17 cellular contexts compared by ENCODE assay signal in genomic region chr1:204401747-204402146, GRCh38. TPM values are rescaled to one million over a fixed set of nuclear protein-coding genes. Genes with fewer than 3 reads are reported as not detected.
DNase-seq lines count a peak whose midpoint lies in the region; ATAC-seq and TF ChIP-seq lines count a peak whose summit lies in the region.
"Had no signal": no experiment of that assay in that cellular context is flagged by ENCODE, and none has a peak within 500 bp of the region (broad histone marks: within the 10 kb centered on the region; RNA-seq: fewer than 3 reads in every experiment).

No MANE protein-coding gene starts in this region.

- H3K9ac ChIP-seq in endodermal cell (ENCODE audit: extremely low read depth, low read length, poor library complexity, severe bottlenecking) = no peak overlapping the region

- H3K4me3 Mint-ChIP-seq in activated naive CD4-positive, alpha-beta T cell treated with anti-CD3 and anti-CD28 coated beads, Interleukin-2, amount 50 U/mL, for 24 hours = no peak overlapping the region
- no peak overlapping the region for H3K4me3 Mint-ChIP-seq in activated naive CD4-positive, alpha-beta T cell treated with anti-CD3 and anti-CD28 coated beads, Interleukin-2, amount 10 ng/mL, durations not matched to agents 7 days and 5 days
- H3K4me3 Mint-ChIP-seq in CD8-positive, alpha-beta T cell = no peak overlapping the region
- H3K4me3 Mint-ChIP-seq in endodermal cell = no peak overlapping the region
- no peak overlapping the region for H3K4me3 Mint-ChIP-seq in stimulated activated effector memory CD8-positive, alpha-beta T cell treated with anti-CD3 and anti-CD28 coated beads, Interleukin-12 subunit alpha, Interleukin-12 subunit beta, amount 100 ng/mL, for 72 hours
- H3K4me3 Mint-ChIP-seq: HFFc6 had no signal

- no peak for ATAC-seq in CD8-positive, alpha-beta T cell
- ATAC-seq in stimulated activated effector memory CD8-positive, alpha-beta T cell treated with anti-CD3 and anti-CD28 coated beads, Interleukin-12 subunit alpha, Interleukin-12 subunit beta, amount 100 ng/mL, for 72 hours = no peak

- peak overlapping the region; percentile 51 for H3K27ac Mint-ChIP-seq in activated naive CD4-positive, alpha-beta T cell treated with anti-CD3 and anti-CD28 coated beads, Interleukin-2, amount 50 U/mL, for 24 hours
- no peak overlapping the region for H3K27ac Mint-ChIP-seq in activated naive CD4-positive, alpha-beta T cell treated with anti-CD3 and anti-CD28 coated beads, Interleukin-2, amount 10 ng/mL, durations not matched to agents 7 days and 5 days
- H3K27ac Mint-ChIP-seq in CD8-positive, alpha-beta T cell = peak overlapping the region; percentile 49
- no peak overlapping the region for H3K27ac Mint-ChIP-seq in endodermal cell
- peak overlapping the region; percentile 70 for H3K27ac Mint-ChIP-seq in stimulated activated effector memory CD8-positive, alpha-beta T cell treated with anti-CD3 and anti-CD28 coated beads, Interleukin-12 subunit alpha, Interleukin-12 subunit beta, amount 100 ng/mL, for 72 hours
- H3K27ac Mint-ChIP-seq: HFFc6 had no signal

- H3K27me3 ChIP-seq in CD8-positive, alpha-beta T cell (ENCODE audit: insufficient read depth, low read length) = no peaks in the 10 kb centered on the region
- H3K27me3 ChIP-seq in endodermal cell (ENCODE audit: control insufficient read depth, insufficient read depth, low read length, poor library complexity, severe bottlenecking) = no peaks in the 10 kb centered on the region

- TF ChIP-seq CTCF in CD8-positive, alpha-beta T cell (IDR thresholded peaks at IDR 0.05) = no peak
- no peak for TF ChIP-seq CTCF in endodermal cell (conservative IDR thresholded peaks at IDR 0.05)

- H3K4me1 Mint-ChIP-seq in activated naive CD4-positive, alpha-beta T cell treated with anti-CD3 and anti-CD28 coated beads, Interleukin-2, amount 50 U/mL, for 24 hours = peaks cover 26% of the 10 kb centered on the region
- peaks cover 23% of the 10 kb centered on the region for H3K4me1 Mint-ChIP-seq in activated naive CD4-positive, alpha-beta T cell treated with anti-CD3 and anti-CD28 coated beads, Interleukin-2, amount 10 ng/mL, durations not matched to agents 7 days and 5 days
- H3K4me1 Mint-ChIP-seq in CD8-positive, alpha-beta T cell (ENCODE audit: low read depth) = peaks cover 36% of the 10 kb centered on the region
- peaks cover 4% of the 10 kb centered on the region for H3K4me1 Mint-ChIP-seq in endodermal cell
- peaks cover 22% of the 10 kb centered on the region for H3K4me1 Mint-ChIP-seq in stimulated activated effector memory CD8-positive, alpha-beta T cell treated with anti-CD3 and anti-CD28 coated beads, Interleukin-12 subunit alpha, Interleukin-12 subunit beta, amount 100 ng/mL, for 72 hours

- no peaks in the 10 kb centered on the region for H3K9me3 Mint-ChIP-seq in activated naive CD4-positive, alpha-beta T cell treated with anti-CD3 and anti-CD28 coated beads, Interleukin-2, amount 50 U/mL, for 24 hours
- H3K9me3 Mint-ChIP-seq in activated naive CD4-positive, alpha-beta T cell treated with anti-CD3 and anti-CD28 coated beads, Interleukin-2, amount 10 ng/mL, durations not matched to agents 7 days and 5 days = no peaks in the 10 kb centered on the region
- H3K9me3 Mint-ChIP-seq in CD8-positive, alpha-beta T cell = no peaks in the 10 kb centered on the region
- no peaks in the 10 kb centered on the region for H3K9me3 Mint-ChIP-seq in endodermal cell
- H3K9me3 Mint-ChIP-seq in stimulated activated effector memory CD8-positive, alpha-beta T cell treated with anti-CD3 and anti-CD28 coated beads, Interleukin-12 subunit alpha, Interleukin-12 subunit beta, amount 100 ng/mL, for 72 hours = no peaks in the 10 kb centered on the region
- H3K9me3 Mint-ChIP-seq: HFFc6 had no signal

- no peak overlapping the region for H3K4me3 ChIP-seq in CD8-positive, alpha-beta T cell (ENCODE audit: low read depth, low read length)
- no peak overlapping the region for H3K4me3 ChIP-seq in endodermal cell (ENCODE audit: low read length)

- DNase-seq in activated naive CD4-positive, alpha-beta T cell treated with anti-CD3 and anti-CD28 coated beads, Interleukin-2, amount 10 ng/mL, durations not matched to agents 7 days and 5 days = no peak
- no peak for DNase-seq in CD8-positive, alpha-beta T cell
- DNase-seq in endodermal cell (peak; percentile 21), 8988T (no peak), HCEC 1CT (no peak)
- DNase-seq in stimulated activated effector memory CD8-positive, alpha-beta T cell treated with anti-CD3 and anti-CD28 coated beads, Interleukin-12 subunit alpha, Interleukin-12 subunit beta, amount 100 ng/mL, for 72 hours (ENCODE audit: low spot score in 2 of 2) = no peak
- DNase-seq: DMS153, GDM1, HFFc6, KBM-7, NCI-H1105, NCI-H1694, NCI-H2107, NCI-H524, NCI-H82, SHP77 had no signal

- peaks cover 31% of the 10 kb centered on the region for H3K36me3 ChIP-seq in CD8-positive, alpha-beta T cell (ENCODE audit: insufficient read depth, low read length)
- H3K36me3 ChIP-seq in endodermal cell (ENCODE audit: control insufficient read depth, insufficient read depth, low read length) = peaks cover 77% of the 10 kb centered on the region

- intact Hi-C loops in CD8-positive, alpha-beta T cell (cut with DNase I, micrococcal nuclease) = no loop called here

- H3K27me3 Mint-ChIP-seq in activated naive CD4-positive, alpha-beta T cell treated with anti-CD3 and anti-CD28 coated beads, Interleukin-2, amount 50 U/mL, for 24 hours = no peaks in the 10 kb centered on the region
- no peaks in the 10 kb centered on the region for H3K27me3 Mint-ChIP-seq in activated naive CD4-positive, alpha-beta T cell treated with anti-CD3 and anti-CD28 coated beads, Interleukin-2, amount 10 ng/mL, durations not matched to agents 7 days and 5 days
- no peaks in the 10 kb centered on the region for H3K27me3 Mint-ChIP-seq in CD8-positive, alpha-beta T cell (ENCODE audit: low read depth)
- H3K27me3 Mint-ChIP-seq in endodermal cell (ENCODE audit: insufficient read depth) = no peaks in the 10 kb centered on the region

- H3K36me3 Mint-ChIP-seq in activated naive CD4-positive, alpha-beta T cell treated with anti-CD3 and anti-CD28 coated beads, Interleukin-2, amount 50 U/mL, for 24 hours = peaks cover 9% of the 10 kb centered on the region
- peaks cover 46% of the 10 kb centered on the region for H3K36me3 Mint-ChIP-seq in activated naive CD4-positive, alpha-beta T cell treated with anti-CD3 and anti-CD28 coated beads, Interleukin-2, amount 10 ng/mL, durations not matched to agents 7 days and 5 days
- peaks cover 66% of the 10 kb centered on the region for H3K36me3 Mint-ChIP-seq in CD8-positive, alpha-beta T cell
- H3K36me3 Mint-ChIP-seq in endodermal cell (ENCODE audit: low read depth) = peaks cover 39% of the 10 kb centered on the region
- H3K36me3 Mint-ChIP-seq in stimulated activated effector memory CD8-positive, alpha-beta T cell treated with anti-CD3 and anti-CD28 coated beads, Interleukin-12 subunit alpha, Interleukin-12 subunit beta, amount 100 ng/mL, for 72 hours = peaks cover 100% of the 10 kb centered on the region

- POLR2A ChIA-PET in CD8-positive, alpha-beta T cell (lab: Charles Lee) = no interaction called here

- CTCF ChIA-PET in activated naive CD4-positive, alpha-beta T cell treated with anti-CD3 and anti-CD28 coated beads, Interleukin-2, amount 10 ng/mL, durations not matched to agents 7 days and 5 days (lab: Charles Lee) = no interaction called here
- CTCF ChIA-PET in CD8-positive, alpha-beta T cell (lab: Charles Lee) = no interaction called here

- peaks cover 32% of the 10 kb centered on the region for H3K4me1 ChIP-seq in CD8-positive, alpha-beta T cell (ENCODE audit: insufficient read depth, low read length)
- no peaks in the 10 kb centered on the region for H3K4me1 ChIP-seq in endodermal cell (ENCODE audit: control insufficient read depth, insufficient read depth, low read length)

- H3K27ac ChIP-seq in CD8-positive, alpha-beta T cell (ENCODE audit: low read depth, low read length) = no peak overlapping the region
- H3K27ac ChIP-seq in endodermal cell (ENCODE audit: low read depth, low read length) = no peak overlapping the region

- H3K9me3 ChIP-seq in CD8-positive, alpha-beta T cell (ENCODE audit: low read length) = no peaks in the 10 kb centered on the region
- H3K9me3 ChIP-seq in endodermal cell (ENCODE audit: control insufficient read depth, low read length) = no peaks in the 10 kb centered on the region

- WGBS in endodermal cell (ENCODE audit: insufficient coverage in 1 of 2, insufficient read length in 1 of 2), 2 experiments = 93 to 96% methylated on average over 2 to 4 of the region's 4 CpGs

RNA-seq across cellular contexts. Expression of gene PPP1R15B, which starts 9.9 kb away (rescaled TPM):
- 100 to 1,000 TPM; 144 to 146 TPM for total RNA-seq in CD8-positive, alpha-beta T cell
- 10 to 100 TPM; 44.8 to 79.2 TPM for total RNA-seq in endodermal cell
- 34.4 TPM for polyA plus RNA-seq in endodermal cell (2013, experiment 1 of 2)
- 30.5 TPM for polyA plus RNA-seq in endodermal cell (2013, experiment 2 of 2)

RNA-seq across cellular contexts. Expression of gene PLEKHA6, which starts 42.0 kb away (rescaled TPM):
- total RNA-seq in CD8-positive, alpha-beta T cell = under 1 TPM; 0.11 to 0.14 TPM
- 10 to 100 TPM; 37.0 to 43.3 TPM for total RNA-seq in endodermal cell
- 15.0 TPM for polyA plus RNA-seq in endodermal cell (2013, experiment 1 of 2)
- 14.0 TPM for polyA plus RNA-seq in endodermal cell (2013, experiment 2 of 2)

Comparison
In these comparisons a context has a peak if more than half of its experiments do, and no peak if none do; other contexts are left out.
1. H3K27ac Mint-ChIP-seq: peak in activated naive CD4-positive, alpha-beta T cell treated with anti-CD3 and anti-CD28 coated beads, Interleukin-2, amount 50 U/mL, for 24 hours (single experiment), CD8-positive, alpha-beta T cell (single experiment) and stimulated activated effector memory CD8-positive, alpha-beta T cell treated with anti-CD3 and anti-CD28 coated beads, Interleukin-12 subunit alpha, Interleukin-12 subunit beta, amount 100 ng/mL, for 72 hours (single experiment); none in activated naive CD4-positive, alpha-beta T cell treated with anti-CD3 and anti-CD28 coated beads, Interleukin-2, amount 10 ng/mL, durations not matched to agents 7 days and 5 days (single experiment) and endodermal cell (single experiment).
2. RNA of gene PLEKHA6, which starts 42.0 kb away (total RNA-seq): 37.0 to 43.3 TPM in endodermal cell; 0.11 to 0.14 TPM in CD8-positive, alpha-beta T cell; every median in the first group is over 10 times any median in the second.